14 cellular contexts compared by ENCODE assay signal in the genomic region with DNA sequence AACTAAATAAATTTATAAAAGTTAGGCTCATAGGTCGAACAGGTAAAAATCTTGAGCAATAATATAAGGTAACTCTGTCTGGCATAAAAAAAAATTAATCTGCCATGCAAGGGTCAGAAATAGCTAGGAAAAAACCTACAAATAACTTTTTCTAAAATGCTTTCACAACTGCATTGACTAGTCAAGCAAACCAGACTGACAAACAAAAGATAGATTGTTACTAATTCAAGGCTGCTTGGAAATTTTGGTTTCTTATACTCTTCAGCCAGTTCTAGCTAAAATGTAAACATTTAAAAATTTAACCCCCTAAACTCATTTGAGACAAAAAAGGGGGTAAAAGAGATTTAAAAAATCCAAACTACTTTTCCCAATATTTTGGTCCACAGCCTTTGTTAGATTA. TPM values are rescaled to one million over a fixed set of nuclear protein-coding genes. Genes with fewer than 3 reads are reported as not detected.
A peak's percentile ranks its signal among the peaks of the same experiment; 100 is the strongest.
DNase-seq lines count a peak whose midpoint lies in the region; ATAC-seq, FAIRE-seq and TF ChIP-seq lines count a peak whose summit lies in the region.
"Had no signal": no experiment of that assay in that cellular context is flagged by ENCODE, and none has a peak within 500 bp of the region (broad histone marks: within the 10 kb centered on the region; RNA-seq: fewer than 3 reads in every experiment).

No MANE protein-coding gene starts in this region.

- H3F3A ChIP-seq in SU-DHL-6 (ENCODE audit: insufficient read depth) (no peaks in the 10 kb centered on the region), smooth muscle cell (ENCODE audit: low read depth) (no peaks in the 10 kb centered on the region)

- FAIRE-seq in A549 (lab: Jason Lieb, UNC) = no peak
- FAIRE-seq: H54 had no signal

- H3K4me1 ChIP-seq in A549 (peaks cover 18% of the 10 kb centered on the region), hepatocyte (ENCODE audit: insufficient read depth) (no peaks in the 10 kb centered on the region), smooth muscle cell (ENCODE audit: low read depth) (no peaks in the 10 kb centered on the region)
- H3K4me1 ChIP-seq: BE2C had no signal

- H3K9me3 ChIP-seq in A549 (no peaks in the 10 kb centered on the region), SU-DHL-6 (ENCODE audit: insufficient read depth, low read length) (no peaks in the 10 kb centered on the region), hepatocyte (ENCODE audit: low read depth) (no peaks in the 10 kb centered on the region), smooth muscle cell (replicated peaks; ENCODE audit: low read depth) (no peaks in the 10 kb centered on the region)
- H3K9me3 ChIP-seq: BE2C had no signal

- H2AFZ ChIP-seq in SU-DHL-6 (ENCODE audit: low read depth, low read length, severe bottlenecking) = no peak overlapping the region
- peak overlapping the region; percentile 11 for H2AFZ ChIP-seq in hepatocyte
- H2AFZ ChIP-seq in smooth muscle cell (ENCODE audit: low read depth) = no peak overlapping the region

- H4K20me1 ChIP-seq in SU-DHL-6 (ENCODE audit: low read depth, low read length) (no peaks in the 10 kb centered on the region), hepatocyte (ENCODE audit: insufficient read depth, poor library complexity, severe bottlenecking) (no peaks in the 10 kb centered on the region), smooth muscle cell (ENCODE audit: low read depth) (no peaks in the 10 kb centered on the region)

- ATAC-seq in A549 (no peak), GM19467 (IDR thresholded peaks at IDR 0.05; ENCODE audit: unreplicated experiment) (no peak), HG03571 (IDR thresholded peaks at IDR 0.05; ENCODE audit: unreplicated experiment) (no peak)

- no peak for TF ChIP-seq RAD21 in A549 (conservative IDR thresholded peaks at IDR 0.05 in 1 of 2, IDR thresholded peaks at IDR 0.05 in 1 of 2)

- no peak overlapping the region; a peak in 1 of 6 replicates for H3K27ac ChIP-seq in A549
- H3K27ac ChIP-seq in SU-DHL-6 (ENCODE audit: low read depth, low read length) = peak overlapping the region; percentile 77
- peak overlapping the region; percentile 83 for H3K27ac ChIP-seq in hepatocyte
- H3K27ac ChIP-seq in smooth muscle cell (ENCODE audit: low read depth) = no peak overlapping the region
- H3K27ac ChIP-seq: C4-2B had no signal

- H3K36me3 ChIP-seq in SU-DHL-6 (ENCODE audit: low read length) (no peaks in the 10 kb centered on the region), hepatocyte (replicated peaks; ENCODE audit: insufficient read depth, low read depth) (no peaks in the 10 kb centered on the region), smooth muscle cell (ENCODE audit: low read depth) (no peaks in the 10 kb centered on the region)
- H3K36me3 ChIP-seq: BE2C had no signal

- TF ChIP-seq CTCF in A549 (IDR thresholded peaks at IDR 0.05) (no peak), SU-DHL-6 (IDR thresholded peaks at IDR 0.05; ENCODE audit: insufficient read depth, low read length, poor library complexity, severe bottlenecking) (no peak), hepatocyte (IDR thresholded peaks at IDR 0.05; ENCODE audit: poor library complexity) (no peak), smooth muscle cell (IDR thresholded peaks at IDR 0.05; ENCODE audit: borderline replicate concordance, insufficient read depth, poor library complexity, severe bottlenecking) (no peak)

- H3K9me2 ChIP-seq in SU-DHL-6 (replicated peaks; ENCODE audit: insufficient read depth, low read length) (no peaks in the 10 kb centered on the region), hepatocyte (replicated peaks; ENCODE audit: insufficient read depth) (no peaks in the 10 kb centered on the region)

- CTCF ChIA-PET in A549 (lab: Yijun Ruan, JAX) = interaction anchor here (0.6 to 4.8 kb wide), 7 partner anchors 11 to 63 kb away, joined by 3 to 35 read pairs (median 5); no protein-coding TSS in a partner anchor

- no peak overlapping the region for H3K4me3 ChIP-seq in A549
- no peak overlapping the region for H3K4me3 ChIP-seq in SU-DHL-6 (ENCODE audit: insufficient read depth, low read length, poor library complexity, severe bottlenecking)
- no peak overlapping the region for H3K4me3 ChIP-seq in hepatocyte
- H3K4me3 ChIP-seq in smooth muscle cell = peak overlapping the region; percentile 36

- no peaks in the 10 kb centered on the region for H3K79me2 ChIP-seq in SU-DHL-6 (ENCODE audit: insufficient read depth, low read length)
- H3K79me2 ChIP-seq in hepatocyte = peaks cover 14% of the 10 kb centered on the region
- H3K79me2 ChIP-seq in smooth muscle cell (ENCODE audit: low read depth) = no peaks in the 10 kb centered on the region

- no peak for TF ChIP-seq POLR2A in A549 (IDR thresholded peaks at IDR 0.05; ENCODE audit: low read length)

- POLR2A ChIA-PET in A549 (lab: Yijun Ruan, JAX) = interaction anchor here (0.8 kb wide), 1 partner anchor 41 kb away, joined by 3 read pairs; a partner anchor contains a TSS

- H3K4me2 ChIP-seq in A549 (peak overlapping the region; percentile 47; the same call in 2 of the 3 replicates), SU-DHL-6 (ENCODE audit: low read depth, low read length, poor library complexity, severe bottlenecking) (peak overlapping the region; percentile 50), hepatocyte (peak overlapping the region; percentile 68), smooth muscle cell (no peak overlapping the region)

- TF ChIP-seq EP300 in A549 (IDR thresholded peaks at IDR 0.05) = no peak

- H3K9ac ChIP-seq in SU-DHL-6 (ENCODE audit: low read length) (0 out of 2 replicates have a peak overlapping the region, but pooled peaks have one; percentile 9), smooth muscle cell (ENCODE audit: low read depth) (no peak overlapping the region)

- H3K27me3 ChIP-seq in SU-DHL-6 (ENCODE audit: low read length) (no peaks in the 10 kb centered on the region), hepatocyte (no peaks in the 10 kb centered on the region), smooth muscle cell (ENCODE audit: low read depth) (no peaks in the 10 kb centered on the region)

- WGBS in A549 (ENCODE audit: missing lambda C conversion rate) = 28% methylated on average over 1 of the region's 1 CpG
- 70% methylated on average over 1 of the region's 1 CpG for WGBS in hepatocyte (ENCODE audit: low lambda C conversion rate, missing lambda C conversion rate)
- WGBS in smooth muscle cell (ENCODE audit: low lambda C conversion rate) = 76% methylated on average over 1 of the region's 1 CpG

- DNase-seq in A549 (ENCODE audit: low read depth in 1 of 2, low spot score in 1 of 2) (no peak), hepatocyte (ENCODE audit: low spot score) (no peak), smooth muscle cell (lab: John Stamatoyannopoulos, UW; ENCODE audit: unreplicated experiment) (no peak), NCI-H345 (lab: John Stamatoyannopoulos, UW) (no peak)
- DNase-seq: BE2C; CD4-positive, alpha-beta memory T cell; COR-L47; DND-41; GF-D8 had no signal

TF ChIP-seq in A549, 52 proteins besides CTCF, POLR2A, EP300 and RAD21:
- TF ChIP-seq ESRRA (IDR thresholded peaks at IDR 0.05; ENCODE audit: borderline replicate concordance, low read length) (no peak), HDAC2 (IDR thresholded peaks at IDR 0.05) (no peak)
- TF ChIP-seq, protein P1, sequence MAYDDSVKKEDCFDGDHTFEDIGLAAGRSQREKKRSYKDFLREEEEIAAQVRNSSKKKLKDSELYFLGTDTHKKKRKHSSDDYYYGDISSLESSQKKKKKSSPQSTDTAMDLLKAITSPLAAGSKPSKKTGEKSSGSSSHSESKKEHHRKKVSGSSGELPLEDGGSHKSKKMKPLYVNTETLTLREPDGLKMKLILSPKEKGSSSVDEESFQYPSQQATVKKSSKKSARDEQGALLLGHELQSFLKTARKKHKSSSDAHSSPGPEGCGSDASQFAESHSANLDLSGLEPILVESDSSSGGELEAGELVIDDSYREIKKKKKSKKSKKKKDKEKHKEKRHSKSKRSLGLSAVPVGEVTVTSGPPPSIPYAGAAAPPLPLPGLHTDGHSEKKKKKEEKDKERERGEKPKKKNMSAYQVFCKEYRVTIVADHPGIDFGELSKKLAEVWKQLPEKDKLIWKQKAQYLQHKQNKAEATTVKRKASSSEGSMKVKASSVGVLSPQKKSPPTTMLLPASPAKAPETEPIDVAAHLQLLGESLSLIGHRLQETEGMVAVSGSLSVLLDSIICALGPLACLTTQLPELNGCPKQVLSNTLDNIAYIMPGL (CRISPR knock-in tag; IDR thresholded peaks at IDR 0.05; ENCODE audit: borderline replicate concordance) = no peak
- TF ChIP-seq, protein P2, sequence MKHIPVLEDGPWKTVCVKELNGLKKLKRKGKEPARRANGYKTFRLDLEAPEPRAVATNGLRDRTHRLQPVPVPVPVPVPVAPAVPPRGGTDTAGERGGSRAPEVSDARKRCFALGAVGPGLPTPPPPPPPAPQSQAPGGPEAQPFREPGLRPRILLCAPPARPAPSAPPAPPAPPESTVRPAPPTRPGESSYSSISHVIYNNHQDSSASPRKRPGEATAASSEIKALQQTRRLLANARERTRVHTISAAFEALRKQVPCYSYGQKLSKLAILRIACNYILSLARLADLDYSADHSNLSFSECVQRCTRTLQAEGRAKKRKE (CRISPR knock-in tag; IDR thresholded peaks at IDR 0.05; ENCODE audit: low read depth) = no peak

RNA-seq across cellular contexts. Expression of a gene that starts 40.8 kb away (rescaled TPM):
- polyA plus RNA-seq in A549 (2011; rRNA removed) (505 and 515 TPM in 2 replicates), A549 (2017; fragmentation: RNase III; extraction: RNeasy Plus Mini Kit Qiagen cat#74134 plus additional on column Dnase treatment) (2,059 to 2,476 TPM (median 2,077 TPM) in 3 replicates), hepatocyte (3,367 and 3,493 TPM in 2 replicates), smooth muscle cell (1,351 and 2,073 TPM in 2 replicates)
- polyA plus RNA-seq in A549 (2012; cell fraction: cytosol; rRNA removed) = 323 and 344 TPM in 2 replicates
- polyA plus RNA-seq in A549 (2012; cell fraction: nucleus; rRNA removed) = 72.0 and 86.0 TPM in 2 replicates
- 228 and 259 TPM in 2 replicates for polyA minus RNA-seq in A549 (2011; rRNA and poly(A)+ RNA removed)
- total RNA-seq in hepatocyte (408 and 485 TPM in 2 replicates), smooth muscle cell (339 and 477 TPM in 2 replicates)

RNA-seq across cellular contexts. Expression of a gene that starts 43.5 kb away (rescaled TPM):
- polyA plus RNA-seq in A549 (2011; rRNA removed) (28.1 and 32.3 TPM in 2 replicates), A549 (2017; fragmentation: RNase III; extraction: RNeasy Plus Mini Kit Qiagen cat#74134 plus additional on column Dnase treatment) (16.6 to 19.6 TPM (median 19.0 TPM) in 3 replicates), hepatocyte (20.2 and 25.2 TPM in 2 replicates), smooth muscle cell (15.9 and 19.0 TPM in 2 replicates)
- 14.1 and 16.5 TPM in 2 replicates for polyA plus RNA-seq in A549 (2012; cell fraction: cytosol; rRNA removed)
- 6.7 and 12.5 TPM in 2 replicates for polyA plus RNA-seq in A549 (2012; cell fraction: nucleus; rRNA removed)
- polyA minus RNA-seq in A549 (2011; rRNA and poly(A)+ RNA removed) = 11.6 and 15.6 TPM in 2 replicates
- total RNA-seq in hepatocyte (18.6 and 24.8 TPM in 2 replicates), smooth muscle cell (11.8 and 14.4 TPM in 2 replicates)

Comparison
In these comparisons a context has a peak if more than half of its experiments do, and no peak if none do; other contexts are left out.
1. H3K27ac ChIP-seq: peak in SU-DHL-6 (single experiment) and hepatocyte (single experiment); none in A549 (0 of 2) and smooth muscle cell (single experiment).